ENCODE assay signal across 17 cellular contexts in genomic region chr10:79449181-79450146, GRCh38. TPM values are rescaled to one million over a fixed set of nuclear protein-coding genes. Genes with fewer than 3 reads are reported as not detected.
A peak's percentile ranks its signal among the peaks of the same experiment; 100 is the strongest.
DNase-seq lines count a peak whose midpoint lies in the region; ATAC-seq and TF ChIP-seq lines count a peak whose summit lies in the region.
"Had no signal": no experiment of that assay in that cellular context is flagged by ENCODE, and none has a peak within 500 bp of the region (broad histone marks: within the 10 kb centered on the region; RNA-seq: fewer than 3 reads in every experiment).

No MANE protein-coding gene starts in this region.

- H3K27me3 Mint-ChIP-seq in glutamatergic neuron (ENCODE audit: unreplicated experiment) (peaks cover 11% of the 10 kb centered on the region), Caco-2 (ENCODE audit: insufficient read depth, unreplicated experiment) (no peaks in the 10 kb centered on the region)
- H3K27me3 Mint-ChIP-seq: activated naive CD4-positive, alpha-beta T cell treated with anti-CD3 and anti-CD28 coated beads, Interleukin-2, amount 50 U/mL, for 24 hours; B cell had no signal

- H3K9me3 Mint-ChIP-seq in glutamatergic neuron (ENCODE audit: unreplicated experiment), result peaks cover 10% of the 10 kb centered on the region
- no peaks in the 10 kb centered on the region for H3K9me3 Mint-ChIP-seq in Caco-2 (ENCODE audit: unreplicated experiment)
- H3K9me3 Mint-ChIP-seq: activated naive CD4-positive, alpha-beta T cell treated with anti-CD3 and anti-CD28 coated beads, Interleukin-2, amount 50 U/mL, for 24 hours had no signal

- H3K27me3 ChIP-seq in prostate gland (replicated peaks; ENCODE audit: insufficient read depth) (no peaks in the 10 kb centered on the region), colonic mucosa (no peaks in the 10 kb centered on the region), foreskin keratinocyte (peaks cover 11% of the 10 kb centered on the region), Caco-2 (replicated peaks; ENCODE audit: control insufficient read depth, insufficient read depth, low read length) (no peaks in the 10 kb centered on the region)

- H3K9ac ChIP-seq in colonic mucosa (ENCODE audit: low read depth in 2 of 2, low read length in 2 of 2), result no peak overlapping the region

- TF ChIP-seq POLR2A in prostate gland (IDR thresholded peaks at IDR 0.05), result no peak

- ATAC-seq in foreskin keratinocyte (no peak), HG03469 (IDR thresholded peaks at IDR 0.05; ENCODE audit: unreplicated experiment) (no peak)

- CTCF ChIA-PET in Caco-2 (lab: Charles Lee), result interaction anchor here (0.5 kb wide), 1 partner anchor 180 kb away, joined by 3 read pairs; no protein-coding TSS in a partner anchor

- H3K27ac Mint-ChIP-seq in glutamatergic neuron (ENCODE audit: unreplicated experiment) (peak overlapping the region; percentile 80), Caco-2 (ENCODE audit: unreplicated experiment) (no peak overlapping the region)
- H3K27ac Mint-ChIP-seq: activated naive CD4-positive, alpha-beta T cell treated with anti-CD3 and anti-CD28 coated beads, Interleukin-2, amount 50 U/mL, for 24 hours; B cell had no signal

- 57% methylated on average over 5 of the region's 5 CpGs for WGBS in prostate gland

- H3K36me3 Mint-ChIP-seq in glutamatergic neuron (ENCODE audit: unreplicated experiment) (no peaks in the 10 kb centered on the region), Caco-2 (ENCODE audit: insufficient read depth, unreplicated experiment) (peaks cover 7% of the 10 kb centered on the region)
- H3K36me3 Mint-ChIP-seq: activated naive CD4-positive, alpha-beta T cell treated with anti-CD3 and anti-CD28 coated beads, Interleukin-2, amount 50 U/mL, for 24 hours had no signal

- H3K27ac ChIP-seq in prostate gland (no peak overlapping the region), colonic mucosa (no peak overlapping the region), foreskin keratinocyte (no peak overlapping the region)

- H3K36me3 ChIP-seq in prostate gland (no peaks in the 10 kb centered on the region), colonic mucosa (no peaks in the 10 kb centered on the region), Caco-2 (ENCODE audit: control insufficient read depth, insufficient read depth, low read length) (no peaks in the 10 kb centered on the region)

- intact Hi-C loops in prostate gland (cut with DNase I) (loop anchor here (5.0 kb wide), 1 partner anchor 67 kb away; no protein-coding TSS in a partner anchor), colonic mucosa (cut with DNase I) (no loop called here), Caco-2 (cut with micrococcal nuclease; ENCODE audit: unreplicated experiment) (no loop called here)

- BruUV-seq in Caco-2 (replicated peaks; lab: Mats Ljungman, UMichigan), result no TSS peak

- TF ChIP-seq CTCF in glutamatergic neuron (IDR thresholded peaks at IDR 0.05; ENCODE audit: partially characterized antibody, unreplicated experiment) (no peak), prostate gland (IDR thresholded peaks at IDR 0.05) (no peak), colonic mucosa (IDR thresholded peaks at IDR 0.05) (no peak), foreskin keratinocyte (conservative IDR thresholded peaks at IDR 0.05) (no peak), Caco-2 (IDR thresholded peaks at IDR 0.05; ENCODE audit: insufficient read depth in 1 of 2, low read depth in 1 of 2, low read length in 1 of 2, severe bottlenecking in 1 of 2, unreplicated experiment in 1 of 2) (no peak)

- peak; percentile 62 for DNase-seq in DMS53 (lab: John Stamatoyannopoulos, UW)
- peak; percentile 54 to 75 for DNase-seq in NCI-H524 (lab: John Stamatoyannopoulos, UW)
- no peak for DNase-seq in glutamatergic neuron
- peak; percentile 57 for DNase-seq in prostate gland (ENCODE audit: low spot score)
- DNase-seq in colonic mucosa, result no peak
- DNase-seq in foreskin keratinocyte, result no peak
- DNase-seq in Caco-2, result no peak
- DNase-seq: activated CD4-positive, alpha-beta T cell treated with anti-CD3 and anti-CD28 coated beads for 48 hours; activated T-cell treated with anti-CD3 and anti-CD28 coated beads, Interleukin-2, amount 50 U/mL, for 1 hour; DND-41; NCI-H2081 treated with DMSO at 0.1 percent for 48 hours; SIG-M5; T-helper 9 cell had no signal

- H3K4me1 ChIP-seq in prostate gland (replicated peaks) (no peaks in the 10 kb centered on the region), colonic mucosa (no peaks in the 10 kb centered on the region), foreskin keratinocyte (peaks cover 6% of the 10 kb centered on the region), Caco-2 (peaks cover 15% of the 10 kb centered on the region)

- H3K4me3 Mint-ChIP-seq in glutamatergic neuron (ENCODE audit: unreplicated experiment) (no peak overlapping the region), Caco-2 (ENCODE audit: unreplicated experiment) (no peak overlapping the region)
- H3K4me3 Mint-ChIP-seq: activated naive CD4-positive, alpha-beta T cell treated with anti-CD3 and anti-CD28 coated beads, Interleukin-2, amount 50 U/mL, for 24 hours; B cell had no signal

- H3K9me3 ChIP-seq in prostate gland, result no peaks in the 10 kb centered on the region
- H3K9me3 ChIP-seq in colonic mucosa, result no peaks in the 10 kb centered on the region
- H3K9me3 ChIP-seq in Caco-2, result no peaks in the 10 kb centered on the region

- H3K4me3 ChIP-seq in prostate gland (no peak overlapping the region), colonic mucosa (no peak overlapping the region), Caco-2 (ENCODE audit: low read depth, low read length) (no peak overlapping the region)

- peaks cover 17% of the 10 kb centered on the region for H3K4me1 Mint-ChIP-seq in glutamatergic neuron (ENCODE audit: low read depth, unreplicated experiment)
- H3K4me1 Mint-ChIP-seq in Caco-2 (ENCODE audit: low read depth, unreplicated experiment), result peaks cover 21% of the 10 kb centered on the region

- POLR2A ChIA-PET in Caco-2 (lab: Charles Lee), result no interaction called here

RNA-seq across cellular contexts. Expression of gene ZCCHC24, which starts 4.0 kb away (rescaled TPM):
- total RNA-seq in glutamatergic neuron (ENCODE audit: unreplicated experiment) (3.0 TPM), prostate gland (10 to 100 TPM; 20.8 to 51.2 TPM), colonic mucosa (10 to 100 TPM in 1 of 2 donors, 1 to 10 TPM in 1; 4.6 to 19.1 TPM), foreskin keratinocyte (0.67 and 1.2 TPM in 2 replicates), Caco-2 (2022) (2.5 and 3.1 TPM in 2 replicates)
- 0.33 and 0.49 TPM in 2 replicates for polyA plus RNA-seq in foreskin keratinocyte
- total RNA-seq: HT-29 had no signal

Comparison
In these comparisons a context has a peak if more than half of its experiments do, and no peak if none do; other contexts are left out.
1. DNase-seq: peak in DMS53 (single experiment), NCI-H524 (2 of 2) and prostate gland (single experiment); none in glutamatergic neuron (single experiment), colonic mucosa (single experiment), foreskin keratinocyte (0 of 2) and Caco-2 (0 of 2).